ENCODE assay signal across 9 cellular contexts in the genomic region with DNA sequence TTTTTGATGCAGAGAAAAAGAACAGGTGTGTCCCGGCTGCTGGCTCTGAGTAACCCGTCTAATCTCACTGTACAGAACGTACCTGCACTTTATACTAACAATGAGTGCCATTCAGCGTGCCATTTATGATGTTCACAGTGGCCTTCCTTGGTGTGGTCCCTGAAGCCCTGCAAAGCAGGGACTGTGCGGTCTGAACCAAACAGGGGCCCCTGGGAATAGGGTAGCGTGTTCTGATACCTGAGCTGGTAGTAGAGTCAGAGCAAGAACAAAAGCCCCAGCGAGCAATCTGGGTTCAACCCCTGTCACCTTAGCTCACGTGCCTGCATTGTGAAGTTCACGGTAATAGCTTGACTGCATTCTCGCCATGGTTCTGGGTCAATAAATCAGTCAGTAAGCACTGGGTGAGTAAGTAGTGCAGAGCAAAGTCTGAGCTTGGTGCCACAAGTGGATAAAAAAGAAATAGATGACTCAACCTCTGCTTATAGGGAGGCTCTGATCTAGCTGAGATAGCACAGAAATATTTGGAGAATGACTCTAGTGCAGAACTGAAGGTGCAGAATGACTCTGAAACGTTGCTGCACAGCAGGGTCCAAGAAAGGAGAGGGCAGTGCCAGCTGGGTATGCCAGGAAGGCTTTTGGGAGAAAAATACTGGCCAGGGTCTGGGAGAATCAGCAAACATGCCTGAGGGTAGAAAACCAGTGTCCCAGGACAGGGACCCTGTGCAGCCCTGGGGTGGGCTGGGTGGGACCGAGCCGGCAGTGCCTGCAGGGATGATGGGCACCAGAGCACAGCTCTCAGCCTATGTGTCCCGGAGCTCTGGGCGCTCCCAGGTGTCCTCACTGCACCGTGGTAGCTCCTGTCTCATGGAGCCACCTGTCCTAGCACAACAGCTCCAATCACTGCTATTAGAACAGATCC.
DNase-seq lines count a peak whose midpoint lies in the region; ATAC-seq and TF ChIP-seq lines count a peak whose summit lies in the region.
"Had no signal": no experiment of that assay in that cellular context is flagged by ENCODE, and none has a peak within 500 bp of the region (broad histone marks: within the 10 kb centered on the region; RNA-seq: fewer than 3 reads in every experiment).

No MANE protein-coding gene starts in this region.

- ATAC-seq in HG03342 (IDR thresholded peaks at IDR 0.05; ENCODE audit: unreplicated experiment) = peak; percentile 63

- DNase-seq in SIG-M5 treated with dmso at 0.1 percent for 504 hours (lab: John Stamatoyannopoulos, UW; ENCODE audit: unreplicated experiment) = peak; percentile 23
- no peak for DNase-seq in SIG-M5 (lab: John Stamatoyannopoulos, UW)
- peak; percentile 61 for DNase-seq in amniotic stem cell (lab: John Stamatoyannopoulos, UW)
- DNase-seq in epidermal melanocyte (ENCODE audit: insufficient read length, low spot score) = no peak
- DNase-seq in DMS79 treated with DMSO at 0.1 percent for 48 hours (lab: John Stamatoyannopoulos, UW) = no peak
- DNase-seq in NCI-H446 treated with DMSO at 0.1 percent for 48 hours (lab: John Stamatoyannopoulos, UW) = no peak
- DNase-seq: left cardiac atrium had no signal

- peak overlapping the region; percentile 70 to 85 (median 78) for H3K27ac Mint-ChIP-seq in nephron

- H3K36me3 Mint-ChIP-seq in nephron (ENCODE audit: low read depth) = no peaks in the 10 kb centered on the region

- H3K9me3 Mint-ChIP-seq in nephron = peaks cover under 1% of the 10 kb centered on the region

- H3K27me3 Mint-ChIP-seq in nephron (ENCODE audit: low read depth) = peaks cover 35% of the 10 kb centered on the region

- H3K4me1 Mint-ChIP-seq in nephron = peaks cover 57% of the 10 kb centered on the region

- TF ChIP-seq CTCF in nephron (IDR thresholded peaks at IDR 0.05; ENCODE audit: unreplicated experiment in 3 of 3) = no peak

- peak overlapping the region in 2 of 3 experiments; percentile 2 to 49 for H3K4me3 Mint-ChIP-seq in nephron

Comparison
In these comparisons a context has a peak if more than half of its experiments do, and no peak if none do; other contexts are left out.
1. DNase-seq: peak in SIG-M5 treated with dmso at 0.1 percent for 504 hours (single experiment) and amniotic stem cell (single experiment); none in SIG-M5 (single experiment), epidermal melanocyte (single experiment), DMS79 treated with DMSO at 0.1 percent for 48 hours (single experiment) and NCI-H446 treated with DMSO at 0.1 percent for 48 hours (single experiment).